In the genomic region with DNA sequence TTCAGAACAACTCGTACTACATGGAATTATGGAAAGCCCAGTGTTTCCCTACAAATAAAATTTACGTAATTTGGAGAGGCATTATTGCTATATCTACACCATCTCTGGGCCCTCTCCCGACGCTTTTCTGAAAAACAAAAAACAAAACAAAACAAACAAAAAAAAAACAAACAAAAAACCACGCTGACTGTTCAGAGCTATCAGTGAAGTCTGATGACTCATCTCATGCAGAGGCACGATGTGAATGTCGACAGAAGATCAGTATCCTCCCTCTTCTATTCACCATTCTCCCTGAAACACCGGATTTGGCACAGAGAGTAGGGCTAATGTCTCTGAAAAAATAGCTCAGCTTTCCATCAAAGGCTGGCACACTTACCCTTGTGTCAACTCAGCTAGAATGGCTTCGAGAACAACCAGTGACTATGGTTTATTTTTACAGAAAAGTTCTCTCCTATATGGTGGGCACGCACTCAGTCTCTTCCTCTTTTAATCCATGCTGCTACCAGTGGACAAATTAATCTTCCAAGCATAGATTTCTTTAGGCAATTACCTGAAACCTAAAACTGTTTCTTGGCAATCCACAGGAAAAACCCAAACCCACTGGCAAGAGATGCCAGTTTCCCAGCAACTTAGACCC, we compare ENCODE assay signal across 10 cellular contexts. TPM values are rescaled to one million over a fixed set of nuclear protein-coding genes. Genes with fewer than 3 reads are reported as not detected.
DNase-seq lines count a peak whose midpoint lies in the region; ATAC-seq and TF ChIP-seq lines count a peak whose summit lies in the region.
"Had no signal": no experiment of that assay in that cellular context is flagged by ENCODE, and none has a peak within 500 bp of the region (broad histone marks: within the 10 kb centered on the region; RNA-seq: fewer than 3 reads in every experiment).

No MANE protein-coding gene starts in this region.

- H3K36me3 Mint-ChIP-seq in MCF 10A (ENCODE audit: insufficient read depth, unreplicated experiment), result peaks cover 35% of the 10 kb centered on the region
- peaks cover 5 to 7% of the 10 kb centered on the region in 2 donors for H3K36me3 Mint-ChIP-seq in naive B cell

- no peak for TF ChIP-seq CTCF in MCF 10A (IDR thresholded peaks at IDR 0.05; ENCODE audit: unreplicated experiment)
- TF ChIP-seq CTCF in Peyer's patch (IDR thresholded peaks at IDR 0.05), result no peak

- H3K27me3 Mint-ChIP-seq in MCF 10A (ENCODE audit: insufficient read depth, unreplicated experiment), result no peaks in the 10 kb centered on the region
- H3K27me3 Mint-ChIP-seq in naive B cell, result no peaks in the 10 kb centered on the region

- intact Hi-C loops in MCF 10A (cut with micrococcal nuclease), result loop anchor here (10.0 kb wide), 1 partner anchor 413 kb away; no protein-coding TSS in a partner anchor

- DNase-seq in Ammon's horn (ENCODE audit: low spot score), result peak; percentile 34
- peak; percentile 28 to 50 for DNase-seq in Kasumi-1 (lab: John Stamatoyannopoulos, UW)
- peak; percentile 25 for DNase-seq in MCF 10A (ENCODE audit: unreplicated experiment)
- no peak for DNase-seq in naive B cell
- DNase-seq in Peyer's patch, result no peak
- no peak for DNase-seq in mesenteric fat pad (ENCODE audit: low spot score)
- no peak for DNase-seq in NCI-H2171 treated with DMSO at 0.1 percent for 48 hours (lab: John Stamatoyannopoulos, UW)
- no peak for DNase-seq in stimulated activated CD4-positive, alpha-beta T cell treated with anti-CD3 and anti-CD28 coated beads, Interleukin-2, amount 100 ng/mL, for 48 hours
- DNase-seq: body of pancreas, NCI-H1436 treated with DMSO at 0.1 percent for 48 hours had no signal

- BruUV-seq in MCF 10A (replicated peaks; lab: Mats Ljungman, UMichigan), result no TSS peak

- POLR2A ChIA-PET in MCF 10A (lab: Yijun Ruan, JAX), result interaction anchor here (0.6 to 0.8 kb wide), 2 partner anchors 1110 to 1362 kb away, joined by 3 read pairs; no protein-coding TSS in a partner anchor

- H3K4me3 ChIP-seq in Peyer's patch, result peak overlapping the region in 2 of 4 donors; percentile 61 to 100

- H3K9me3 Mint-ChIP-seq in MCF 10A (ENCODE audit: unreplicated experiment), result no peaks in the 10 kb centered on the region
- H3K9me3 Mint-ChIP-seq in naive B cell, result no peaks in the 10 kb centered on the region

- H3K9me3 ChIP-seq in Peyer's patch, result no peaks in the 10 kb centered on the region
- H3K9me3 ChIP-seq: body of pancreas had no signal

- H3K4me1 Mint-ChIP-seq in MCF 10A (ENCODE audit: insufficient read depth, unreplicated experiment), result peaks cover 14% of the 10 kb centered on the region
- H3K4me1 Mint-ChIP-seq in naive B cell, result peaks cover 33 to 57% (median 50%) of the 10 kb centered on the region in 3 donors

- TF ChIP-seq POLR2A in Peyer's patch (IDR thresholded peaks at IDR 0.05), result no peak

- H3K4me1 ChIP-seq in Peyer's patch, result peaks cover 6 to 28% (median 8%) of the 10 kb centered on the region in 4 donors

- no peak overlapping the region for H3K27ac ChIP-seq in Peyer's patch
- H3K27ac ChIP-seq: body of pancreas had no signal

- no peak for ATAC-seq in naive B cell (ENCODE audit: low read depth in 2 of 2)
- ATAC-seq: body of pancreas had no signal

- H3K27ac Mint-ChIP-seq in MCF 10A (ENCODE audit: low read depth, unreplicated experiment) (no peak overlapping the region), naive B cell (peak overlapping the region in 5 of 6 donors; percentile 9 to 93 (median 75))

- H3K36me3 ChIP-seq in Peyer's patch, result peaks cover 0 to 19% (median 0%) of the 10 kb centered on the region in 3 donors

- CTCF ChIA-PET in MCF 10A (lab: Yijun Ruan, JAX), result interaction anchor here (0.6 to 2.3 kb wide), 5 partner anchors 8 to 1144 kb away, joined by 3 to 7 read pairs (median 4); no protein-coding TSS in a partner anchor

- H3K4me3 Mint-ChIP-seq in MCF 10A (ENCODE audit: unreplicated experiment), result peak overlapping the region; percentile 82
- peak overlapping the region; percentile 86 to 95 (median 90) for H3K4me3 Mint-ChIP-seq in naive B cell

- no peaks in the 10 kb centered on the region for H3K27me3 ChIP-seq in Peyer's patch
- H3K27me3 ChIP-seq: body of pancreas had no signal

RNA-seq across cellular contexts. Expression of gene CRBN, which starts 1.5 kb away (rescaled TPM):
- total RNA-seq in MCF 10A (2022) (23.0 and 25.4 TPM in 2 replicates), Peyer's patch (100 to 1,000 TPM in 2 of 4 donors, 10 to 100 TPM in 2; 70.1 to 314 (median 89.7) TPM), mesenteric fat pad (32.0 TPM)
- polyA plus RNA-seq in naive B cell (ENCODE audit: low read depth in 6 of 6), result 100 to 1,000 TPM in 4 of 6 donors, 10 to 100 TPM in 2; 89.9 to 132 (median 116) TPM

RNA-seq across cellular contexts. Expression of gene TRNT1, which starts 51.2 kb away (rescaled TPM):
- 27.6 and 39.7 TPM in 2 replicates for total RNA-seq in MCF 10A (2022)
- polyA plus RNA-seq in naive B cell (ENCODE audit: low read depth in 6 of 6), result 10 to 100 TPM; 15.6 to 29.8 (median 24.3) TPM
- total RNA-seq in Peyer's patch, result 10 to 100 TPM; 22.6 to 52.0 (median 31.7) TPM
- total RNA-seq in mesenteric fat pad, result 23.8 TPM

Comparison
In these comparisons a context has a peak if more than half of its experiments do, and no peak if none do; other contexts are left out.
1. DNase-seq: peak in Ammon's horn (single experiment), Kasumi-1 (2 of 2) and MCF 10A (single experiment); none in naive B cell (single experiment), Peyer's patch (0 of 3), mesenteric fat pad (single experiment), NCI-H2171 treated with DMSO at 0.1 percent for 48 hours (single experiment) and stimulated activated CD4-positive, alpha-beta T cell treated with anti-CD3 and anti-CD28 coated beads, Interleukin-2, amount 100 ng/mL, for 48 hours (0 of 2).